ENCODE assay signal across 8 cellular contexts in genomic region chr3:150409527-150410310, GRCh38. TPM values are rescaled to one million over a fixed set of nuclear protein-coding genes. Genes with fewer than 3 reads are reported as not detected.
DNase-seq lines count a peak whose midpoint lies in the region; ATAC-seq and TF ChIP-seq lines count a peak whose summit lies in the region.

No MANE protein-coding gene starts in this region.

- DNase-seq in C1 segment of cervical spinal cord (lab: John Stamatoyannopoulos, UW) (peak in 13 of 14 donors; percentile 27 to 91 (median 80)), OCI-M1 (lab: John Stamatoyannopoulos, UW) (peak; percentile 85), fibroblast of pulmonary artery (ENCODE audit: low read depth) (peak; percentile 75)

- peaks cover 47% of the 10 kb centered on the region for H3K36me3 Mint-ChIP-seq in activated T-helper 17 cell treated with anti-CD3 and anti-CD28 coated beads, Interleukin-2, amount 50 U/mL, for 72 hours (ENCODE audit: low read depth)
- peaks cover 26% of the 10 kb centered on the region for H3K36me3 Mint-ChIP-seq in nephron (ENCODE audit: low read depth)

- H3K4me3 Mint-ChIP-seq in activated T-helper 17 cell treated with anti-CD3 and anti-CD28 coated beads, Interleukin-2, amount 50 U/mL, for 72 hours = peak overlapping the region; percentile 77
- H3K4me3 Mint-ChIP-seq in nephron = peak overlapping the region; percentile 79 to 88 (median 88)

- no peaks in the 10 kb centered on the region for H3K9me3 Mint-ChIP-seq in activated T-helper 17 cell treated with anti-CD3 and anti-CD28 coated beads, Interleukin-2, amount 50 U/mL, for 72 hours
- H3K9me3 Mint-ChIP-seq in nephron = no peaks in the 10 kb centered on the region

- H3K27ac Mint-ChIP-seq in activated T-helper 17 cell treated with anti-CD3 and anti-CD28 coated beads, Interleukin-2, amount 50 U/mL, for 72 hours = peak overlapping the region; percentile 90
- H3K27ac Mint-ChIP-seq in nephron = peak overlapping the region; percentile 90 to 100 (median 98)

- H3K36me3 ChIP-seq in subcutaneous abdominal adipose tissue (ENCODE audit: control insufficient read depth in 5 of 5, insufficient read depth in 5 of 5, low read length in 5 of 5) = peaks cover 0 to 6% (median 0%) of the 10 kb centered on the region in 5 donors

- H3K27ac ChIP-seq in subcutaneous abdominal adipose tissue (ENCODE audit: low read depth, low read length) = peak overlapping the region; percentile 100

- no peaks in the 10 kb centered on the region for H3K27me3 ChIP-seq in subcutaneous abdominal adipose tissue (ENCODE audit: control insufficient read depth in 5 of 5, insufficient read depth in 4 of 5, low read length in 5 of 5)

- H3K4me3 ChIP-seq in fibroblast of pulmonary artery (replicated peaks; ENCODE audit: low read depth, low read length) (peak overlapping the region; percentile 93), subcutaneous abdominal adipose tissue (ENCODE audit: low read depth in 1 of 5, low read length in 5 of 5) (peak overlapping the region; percentile 73 to 99 (median 91))

- peaks cover 0 to 55% (median 34%) of the 10 kb centered on the region in 5 donors for H3K4me1 ChIP-seq in subcutaneous abdominal adipose tissue (ENCODE audit: control insufficient read depth in 5 of 5, insufficient read depth in 5 of 5, low read length in 5 of 5)

- ATAC-seq in GM19035 (IDR thresholded peaks at IDR 0.05; ENCODE audit: unreplicated experiment) (peak; percentile 33), HG03442 (IDR thresholded peaks at IDR 0.05; ENCODE audit: unreplicated experiment) (peak; percentile 25)
- peak; percentile 30 for ATAC-seq in activated T-helper 17 cell treated with anti-CD3 and anti-CD28 coated beads, Interleukin-2, amount 50 U/mL, for 72 hours (replicated peaks)

- peak overlapping the region; percentile 90 to 99 (median 98) for H3K9ac ChIP-seq in subcutaneous abdominal adipose tissue (ENCODE audit: low read length in 5 of 5)

- no peaks in the 10 kb centered on the region for H3K27me3 Mint-ChIP-seq in activated T-helper 17 cell treated with anti-CD3 and anti-CD28 coated beads, Interleukin-2, amount 50 U/mL, for 72 hours
- H3K27me3 Mint-ChIP-seq in nephron (ENCODE audit: low read depth) = no peaks in the 10 kb centered on the region

- TF ChIP-seq CTCF in fibroblast of pulmonary artery (IDR thresholded peaks at IDR 0.05; ENCODE audit: low read length, missing control alignments) (peak; percentile 27), nephron (IDR thresholded peaks at IDR 0.05; ENCODE audit: unreplicated experiment in 3 of 3) (peak in 2 of 3 experiments; percentile 42 to 61)

- H3K4me1 Mint-ChIP-seq in activated T-helper 17 cell treated with anti-CD3 and anti-CD28 coated beads, Interleukin-2, amount 50 U/mL, for 72 hours = peaks cover 21% of the 10 kb centered on the region
- H3K4me1 Mint-ChIP-seq in nephron = peaks cover 35% of the 10 kb centered on the region

- no peaks in the 10 kb centered on the region for H3K9me3 ChIP-seq in subcutaneous abdominal adipose tissue (ENCODE audit: control insufficient read depth in 5 of 5, low read length in 5 of 5)

RNA-seq across cellular contexts. Expression of gene TSC22D2, which starts 1.6 kb away (rescaled TPM):
- 10 to 100 TPM; 13.9 to 14.6 TPM for total RNA-seq in activated T-helper 17 cell treated with anti-CD3 and anti-CD28 coated beads, Interleukin-2, amount 50 U/mL, for 72 hours

Comparison
In these comparisons a context has a peak if more than half of its experiments do, and no peak if none do; other contexts are left out.
1. Peak in every context shown above with its lines: DNase-seq, ATAC-seq, H3K4me3 ChIP-seq and H3K27ac ChIP-seq.